In the genomic region with DNA sequence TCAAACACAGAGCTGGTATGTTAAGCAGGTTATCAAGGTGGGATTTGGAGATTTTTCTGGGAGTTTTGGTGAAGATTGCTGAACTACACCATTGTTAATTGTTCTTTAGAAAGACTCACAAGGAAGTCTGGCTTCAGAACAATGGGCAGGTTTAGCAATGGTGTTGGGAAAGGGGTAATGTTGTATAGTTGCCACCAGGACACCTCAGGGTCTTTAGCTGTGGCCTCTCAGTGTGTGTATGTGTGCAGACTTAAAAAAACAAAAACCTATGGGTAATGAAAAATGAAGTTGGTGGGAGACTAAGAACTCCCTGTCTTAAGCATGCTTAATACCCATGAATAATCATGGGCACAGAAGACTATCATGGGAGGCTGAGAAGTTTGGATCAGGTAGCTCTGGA, we compare ENCODE assay signal across 17 cellular contexts.
DNase-seq lines count a peak whose midpoint lies in the region; ATAC-seq and TF ChIP-seq lines count a peak whose summit lies in the region.
"Had no signal": no experiment of that assay in that cellular context is flagged by ENCODE, and none has a peak within 500 bp of the region (broad histone marks: within the 10 kb centered on the region; RNA-seq: fewer than 3 reads in every experiment).

No MANE protein-coding gene starts in this region.

- H2BK120ac ChIP-seq in mesenchymal stem cell (ENCODE audit: low read depth, low read length), result no peak overlapping the region

- peak overlapping the region; percentile 11 for H3K27ac Mint-ChIP-seq in activated CD8-positive, alpha-beta memory T cell treated with anti-CD3 and anti-CD28 coated beads, Interleukin-2, amount 10 ng/mL, durations not matched to agents 7 days and 5 days
- peak overlapping the region; percentile 62 for H3K27ac Mint-ChIP-seq in central memory CD8-positive, alpha-beta T cell (ENCODE audit: low read depth)
- H3K27ac Mint-ChIP-seq in natural killer cell treated with Interleukin-12 subunit alpha and Interleukin-12 subunit beta and Interleukin-15 and Interleukin-18, amount 100 ng/mL, for 72 hours, result peak overlapping the region; percentile 86 to 90

- no peak overlapping the region for H3K4ac ChIP-seq in mesenchymal stem cell (ENCODE audit: low read depth in 1 of 2, low read length in 2 of 2)

- H2BK12ac ChIP-seq in mesenchymal stem cell (ENCODE audit: low read length in 2 of 2), result no peak overlapping the region

- peaks cover 52% of the 10 kb centered on the region for H3K36me3 Mint-ChIP-seq in activated CD8-positive, alpha-beta memory T cell treated with anti-CD3 and anti-CD28 coated beads, Interleukin-2, amount 10 ng/mL, durations not matched to agents 7 days and 5 days
- peaks cover 21% of the 10 kb centered on the region for H3K36me3 Mint-ChIP-seq in central memory CD8-positive, alpha-beta T cell (ENCODE audit: insufficient read depth)
- peaks cover 47% of the 10 kb centered on the region for H3K36me3 Mint-ChIP-seq in natural killer cell treated with Interleukin-12 subunit alpha and Interleukin-12 subunit beta and Interleukin-15 and Interleukin-18, amount 100 ng/mL, for 72 hours

- H3K27me3 Mint-ChIP-seq in activated CD8-positive, alpha-beta memory T cell treated with anti-CD3 and anti-CD28 coated beads, Interleukin-2, amount 10 ng/mL, durations not matched to agents 7 days and 5 days, result no peaks in the 10 kb centered on the region
- H3K27me3 Mint-ChIP-seq in central memory CD8-positive, alpha-beta T cell, result no peaks in the 10 kb centered on the region
- H3K27me3 Mint-ChIP-seq in natural killer cell treated with Interleukin-12 subunit alpha and Interleukin-12 subunit beta and Interleukin-15 and Interleukin-18, amount 100 ng/mL, for 72 hours, result no peaks in the 10 kb centered on the region

- H3K23ac ChIP-seq in mesenchymal stem cell (ENCODE audit: low read length in 2 of 2), result no peak overlapping the region

- no peak overlapping the region for H2BK15ac ChIP-seq in mesenchymal stem cell (ENCODE audit: low read depth, poor library complexity, severe bottlenecking)

- no peak for ATAC-seq in activated CD8-positive, alpha-beta memory T cell treated with anti-CD3 and anti-CD28 coated beads, Interleukin-2, amount 10 ng/mL, durations not matched to agents 7 days and 5 days
- ATAC-seq in central memory CD8-positive, alpha-beta T cell (replicated peaks; ENCODE audit: extremely low read depth, poor library complexity, severe bottlenecking), result no peak
- no peak for ATAC-seq in natural killer cell treated with Interleukin-12 subunit alpha and Interleukin-12 subunit beta and Interleukin-15 and Interleukin-18, amount 100 ng/mL, for 72 hours
- ATAC-seq in lower lobe of right lung, result no peak
- ATAC-seq: Panc1 had no signal

- H4K91ac ChIP-seq in mesenchymal stem cell (ENCODE audit: low read length), result no peak overlapping the region

- no peak for DNase-seq in activated CD8-positive, alpha-beta memory T cell treated with anti-CD3 and anti-CD28 coated beads, Interleukin-2, amount 10 ng/mL, durations not matched to agents 7 days and 5 days
- no peak for DNase-seq in activated CD8-positive, alpha-beta memory T cell treated with anti-CD3 and anti-CD28 coated beads for 24 hours
- DNase-seq in NAMALWA (ENCODE audit: low spot score) (peak; percentile 12), mesenchymal stem cell (no peak), lower lobe of right lung (no peak), NCI-H2196 (lab: John Stamatoyannopoulos, UW; ENCODE audit: unreplicated experiment) (no peak)
- DNase-seq in central memory CD8-positive, alpha-beta T cell (ENCODE audit: low spot score in 2 of 2), result no peak
- DNase-seq in natural killer cell treated with Interleukin-12 subunit alpha and Interleukin-12 subunit beta and Interleukin-15 and Interleukin-18, amount 100 ng/mL, for 72 hours (ENCODE audit: low spot score), result no peak
- DNase-seq: AML-193; KBM-7; NCI-H1105 treated with DMSO at 0.1 percent for 48 hours; NCI-H2029 treated with DMSO at 0.1 percent for 48 hours; NCI-H345; NCI-H524; NCI-H774; NK-92 treated with Interleukin-12 subunit alpha and Interleukin-12 subunit beta, amount 100 ng/mL, for 24 hours had no signal

- intact Hi-C loops in lower lobe of right lung (cut with DNase I), result loop anchor here (5.0 kb wide), 1 partner anchor 161 kb away; no protein-coding TSS in a partner anchor

- H2BK5ac ChIP-seq in mesenchymal stem cell (ENCODE audit: low read depth, low read length, poor library complexity, severe bottlenecking), result no peak overlapping the region

- no peak overlapping the region for H4K8ac ChIP-seq in mesenchymal stem cell (ENCODE audit: low read length)

- H3K9me3 Mint-ChIP-seq in activated CD8-positive, alpha-beta memory T cell treated with anti-CD3 and anti-CD28 coated beads, Interleukin-2, amount 10 ng/mL, durations not matched to agents 7 days and 5 days (ENCODE audit: low read depth), result no peaks in the 10 kb centered on the region
- no peaks in the 10 kb centered on the region for H3K9me3 Mint-ChIP-seq in central memory CD8-positive, alpha-beta T cell
- H3K9me3 Mint-ChIP-seq in natural killer cell treated with Interleukin-12 subunit alpha and Interleukin-12 subunit beta and Interleukin-15 and Interleukin-18, amount 100 ng/mL, for 72 hours, result no peaks in the 10 kb centered on the region

- no peak overlapping the region for H3K14ac ChIP-seq in mesenchymal stem cell (ENCODE audit: low read length in 2 of 2)

- H2AFZ ChIP-seq in mesenchymal stem cell (ENCODE audit: low read depth, low read length), result no peak overlapping the region

- no peak overlapping the region for H3K4me3 Mint-ChIP-seq in activated CD8-positive, alpha-beta memory T cell treated with anti-CD3 and anti-CD28 coated beads, Interleukin-2, amount 10 ng/mL, durations not matched to agents 7 days and 5 days
- no peak overlapping the region for H3K4me3 Mint-ChIP-seq in central memory CD8-positive, alpha-beta T cell
- H3K4me3 Mint-ChIP-seq in natural killer cell treated with Interleukin-12 subunit alpha and Interleukin-12 subunit beta and Interleukin-15 and Interleukin-18, amount 100 ng/mL, for 72 hours, result no peak overlapping the region

- H3K18ac ChIP-seq in mesenchymal stem cell (ENCODE audit: low read depth in 1 of 2, low read length in 2 of 2), result no peak overlapping the region

- H3K9ac ChIP-seq in mesenchymal stem cell (ENCODE audit: low read length), result no peak overlapping the region

- peaks cover 6% of the 10 kb centered on the region for H3K79me1 ChIP-seq in mesenchymal stem cell (replicated peaks; ENCODE audit: low read length, poor library complexity, severe bottlenecking)

- H3K27ac ChIP-seq in mesenchymal stem cell (ENCODE audit: low read length, poor library complexity, severe bottlenecking), result no peak overlapping the region
- H3K27ac ChIP-seq in lower lobe of right lung, result no peak overlapping the region

- H2AK5ac ChIP-seq in mesenchymal stem cell (ENCODE audit: low read length, severe bottlenecking), result no peak overlapping the region

- H3K4me3 ChIP-seq in mesenchymal stem cell (ENCODE audit: insufficient read depth in 1 of 2, low read depth in 1 of 2, low read length in 2 of 2) (no peak overlapping the region), lower lobe of right lung (no peak overlapping the region)

- no peak overlapping the region for H3K4me2 ChIP-seq in mesenchymal stem cell (ENCODE audit: low read length, poor library complexity, severe bottlenecking)

- H3K4me1 ChIP-seq in mesenchymal stem cell (ENCODE audit: control insufficient read depth, insufficient read depth, low read depth, low read length), result peaks cover 4% of the 10 kb centered on the region
- no peaks in the 10 kb centered on the region for H3K4me1 ChIP-seq in lower lobe of right lung

- peaks cover 48% of the 10 kb centered on the region for H3K4me1 Mint-ChIP-seq in activated CD8-positive, alpha-beta memory T cell treated with anti-CD3 and anti-CD28 coated beads, Interleukin-2, amount 10 ng/mL, durations not matched to agents 7 days and 5 days
- peaks cover 35% of the 10 kb centered on the region for H3K4me1 Mint-ChIP-seq in central memory CD8-positive, alpha-beta T cell
- peaks cover 60 to 64% of the 10 kb centered on the region in 2 donors for H3K4me1 Mint-ChIP-seq in natural killer cell treated with Interleukin-12 subunit alpha and Interleukin-12 subunit beta and Interleukin-15 and Interleukin-18, amount 100 ng/mL, for 72 hours (ENCODE audit: low read depth in 2 of 2)

- no peak for TF ChIP-seq CTCF in lower lobe of right lung (IDR thresholded peaks at IDR 0.05)

- H3K9me3 ChIP-seq in mesenchymal stem cell (ENCODE audit: control insufficient read depth, low read length), result no peaks in the 10 kb centered on the region
- H3K9me3 ChIP-seq in lower lobe of right lung, result no peaks in the 10 kb centered on the region

- peaks cover 0 to 4% of the 10 kb centered on the region in 2 experiments for H3K36me3 ChIP-seq in mesenchymal stem cell (ENCODE audit: control insufficient read depth in 1 of 2, insufficient read depth in 2 of 2, low read depth in 1 of 2, low read length in 2 of 2)
- H3K36me3 ChIP-seq in lower lobe of right lung, result peaks cover 8% of the 10 kb centered on the region

- CTCF ChIA-PET in activated CD8-positive, alpha-beta memory T cell treated with anti-CD3 and anti-CD28 coated beads, Interleukin-2, amount 10 ng/mL, durations not matched to agents 7 days and 5 days (lab: Charles Lee), result interaction anchor here (0.9 to 9.1 kb wide), 20 partner anchors 7 to 203 kb away, joined by 3 to 199 read pairs (median 9); partner anchors contain the start of gene MCTP2

- H3K27me3 ChIP-seq in mesenchymal stem cell (ENCODE audit: control insufficient read depth in 1 of 2, insufficient read depth in 1 of 2, low read length in 2 of 2) (no peaks in the 10 kb centered on the region), lower lobe of right lung (ENCODE audit: low read depth) (no peaks in the 10 kb centered on the region)

Comparison
In these comparisons a context has a peak if more than half of its experiments do, and no peak if none do; other contexts are left out.
1. H3K27ac Mint-ChIP-seq: peak in every context shown above with its lines; median percentile 88 in natural killer cell treated with Interleukin-12 subunit alpha and Interleukin-12 subunit beta and Interleukin-15 and Interleukin-18, amount 100 ng/mL, for 72 hours; 62 in central memory CD8-positive, alpha-beta T cell; 11 in activated CD8-positive, alpha-beta memory T cell treated with anti-CD3 and anti-CD28 coated beads, Interleukin-2, amount 10 ng/mL, durations not matched to agents 7 days and 5 days.